Comparison of ENCODE assay signal across 1 cellular context in the genomic region with DNA sequence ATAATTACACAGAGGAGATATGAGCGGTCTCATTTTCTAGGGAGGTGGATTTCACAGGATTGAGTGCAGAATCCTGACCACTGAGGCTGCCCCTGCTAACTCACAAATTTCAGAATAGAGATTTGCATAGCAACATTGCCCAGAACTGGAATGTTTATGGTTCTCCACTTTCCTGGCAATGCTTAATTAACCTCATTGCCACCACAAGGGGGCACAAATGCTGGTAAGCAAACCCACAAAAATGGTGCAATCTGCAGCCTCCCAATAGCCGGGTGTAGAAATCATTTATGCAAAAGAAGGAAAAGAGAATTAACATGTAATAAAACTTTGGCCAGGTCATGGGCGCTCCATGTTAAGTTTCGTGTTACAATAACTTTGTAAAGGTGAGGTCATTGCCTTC.
TF ChIP-seq lines count a peak whose summit lies in the region.

No MANE protein-coding gene starts in this region.

TF ChIP-seq in K562, 482 proteins besides CTCF, POLR2A, EP300 and RAD21 (continued from another document):
- TF ChIP-seq KHSRP (IDR thresholded peaks at IDR 0.05): no peak
- TF ChIP-seq NR3C1 (CRISPR knock-in tag; IDR thresholded peaks at IDR 0.05): no peak
